In genomic region chr22:26549902-26550497, GRCh38 we compare ENCODE assay signal across 14 cellular contexts. TPM values are rescaled to one million over a fixed set of nuclear protein-coding genes. Genes with fewer than 3 reads are reported as not detected.
DNase-seq lines count a peak whose midpoint lies in the region; ATAC-seq, FAIRE-seq and TF ChIP-seq lines count a peak whose summit lies in the region.
"Had no signal": no experiment of that assay in that cellular context is flagged by ENCODE, and none has a peak within 500 bp of the region (broad histone marks: within the 10 kb centered on the region; RNA-seq: fewer than 3 reads in every experiment).

No MANE protein-coding gene starts in this region.

- peak overlapping the region; percentile 3 for H3K4me3 Mint-ChIP-seq in astrocyte (ENCODE audit: unreplicated experiment)
- H3K4me3 Mint-ChIP-seq: activated CD4-positive, alpha-beta memory T cell treated with anti-CD3 and anti-CD28 coated beads, Interleukin-2, amount 10 ng/mL, durations not matched to agents 7 days and 5 days had no signal

- H3K27ac ChIP-seq in GM23248 (peak overlapping the region; percentile 89), astrocyte (ENCODE audit: low read depth, low read length) (peak overlapping the region; percentile 96), right cardiac atrium (ENCODE audit: low read length) (peak overlapping the region; percentile 69), gastrocnemius medialis (peak overlapping the region; percentile 67 to 86 (median 74))

- no peak overlapping the region for H2AFZ ChIP-seq in GM23248
- no peak overlapping the region for H2AFZ ChIP-seq in astrocyte (ENCODE audit: low read depth, low read length)

- intact Hi-C loops in right cardiac atrium (cut with DNase I): no loop called here
- intact Hi-C loops in gastrocnemius medialis (cut with DNase I; ENCODE audit: low total_unique reads): no loop called here

- H3K4me1 Mint-ChIP-seq in astrocyte (ENCODE audit: low read depth, unreplicated experiment): peaks cover 49% of the 10 kb centered on the region

- H3K9me3 ChIP-seq in GM23248 (ENCODE audit: low read depth) (no peaks in the 10 kb centered on the region), astrocyte (ENCODE audit: insufficient read depth, low read depth, low read length) (no peaks in the 10 kb centered on the region), right cardiac atrium (ENCODE audit: control insufficient read depth, low read length) (no peaks in the 10 kb centered on the region), gastrocnemius medialis (no peaks in the 10 kb centered on the region)
- H3K9me3 ChIP-seq: breast epithelium had no signal

- H3K9ac ChIP-seq in GM23248: peak overlapping the region; percentile 59
- peak overlapping the region; percentile 82 for H3K9ac ChIP-seq in astrocyte (ENCODE audit: low read length)

- peaks cover 48% of the 10 kb centered on the region for H3K79me2 ChIP-seq in GM23248 (ENCODE audit: insufficient read depth)
- H3K79me2 ChIP-seq in astrocyte (ENCODE audit: insufficient read depth, low read length): peaks cover 51% of the 10 kb centered on the region

- no peak for TF ChIP-seq POLR2A in gastrocnemius medialis (IDR thresholded peaks at IDR 0.05)

- H3K36me3 Mint-ChIP-seq in astrocyte (ENCODE audit: low read depth, unreplicated experiment): peaks cover 15% of the 10 kb centered on the region

- H4K20me1 ChIP-seq in GM23248 (ENCODE audit: insufficient read depth) (no peaks in the 10 kb centered on the region), astrocyte (ENCODE audit: insufficient read depth, low read length) (peaks cover 16% of the 10 kb centered on the region)

- H3K27ac Mint-ChIP-seq in astrocyte (ENCODE audit: unreplicated experiment): peak overlapping the region; percentile 98
- H3K27ac Mint-ChIP-seq: activated CD4-positive, alpha-beta memory T cell treated with anti-CD3 and anti-CD28 coated beads, Interleukin-2, amount 10 ng/mL, durations not matched to agents 7 days and 5 days had no signal

- DNase-seq in GM23248: no peak
- DNase-seq in astrocyte (ENCODE audit: low read depth): no peak
- DNase-seq in right cardiac atrium: no peak
- no peak for DNase-seq in gastrocnemius medialis
- no peak for DNase-seq in NCI-H524 (lab: John Stamatoyannopoulos, UW)
- no peak for DNase-seq in NCI-H524 treated with DMSO at 0.1 percent for 48 hours (lab: John Stamatoyannopoulos, UW)
- no peak for DNase-seq in stimulated activated CD4-positive, alpha-beta T cell treated with anti-CD3 and anti-CD28 coated beads, Interleukin-12 subunit alpha, Interleukin-12 subunit beta, amount 100 ng/mL, for 4 hours
- DNase-seq: activated CD4-positive, alpha-beta memory T cell treated with anti-CD3 and anti-CD28 coated beads, Interleukin-2, amount 10 ng/mL, durations not matched to agents 7 days and 5 days; activated gamma-delta T cell; KG1; NCI-H1436 treated with DMSO at 0.1 percent for 48 hours had no signal

- H3K36me3 ChIP-seq in GM23248 (ENCODE audit: low read depth) (no peaks in the 10 kb centered on the region), astrocyte (ENCODE audit: insufficient read depth, low read length) (no peaks in the 10 kb centered on the region), gastrocnemius medialis (no peaks in the 10 kb centered on the region)
- H3K36me3 ChIP-seq: breast epithelium had no signal

- H3K9me3 Mint-ChIP-seq in astrocyte (ENCODE audit: unreplicated experiment): peaks cover 1% of the 10 kb centered on the region

- H3K27me3 Mint-ChIP-seq in astrocyte (ENCODE audit: low read depth, unreplicated experiment): no peaks in the 10 kb centered on the region
- H3K27me3 Mint-ChIP-seq: activated CD4-positive, alpha-beta memory T cell treated with anti-CD3 and anti-CD28 coated beads, Interleukin-2, amount 10 ng/mL, durations not matched to agents 7 days and 5 days had no signal

- peak overlapping the region; percentile 31 for H3K4me2 ChIP-seq in GM23248 (ENCODE audit: unreplicated experiment)
- peak overlapping the region; percentile 68 for H3K4me2 ChIP-seq in astrocyte (ENCODE audit: low read length)

- H3K9me2 ChIP-seq in GM23248 (ENCODE audit: insufficient read depth): no peaks in the 10 kb centered on the region

- no peaks in the 10 kb centered on the region for H3K27me3 ChIP-seq in GM23248 (replicated peaks; ENCODE audit: insufficient read depth)
- no peaks in the 10 kb centered on the region for H3K27me3 ChIP-seq in astrocyte (ENCODE audit: insufficient read depth, low read length)
- H3K27me3 ChIP-seq in right cardiac atrium (ENCODE audit: control insufficient read depth, insufficient read depth): no peaks in the 10 kb centered on the region
- H3K27me3 ChIP-seq in gastrocnemius medialis: no peaks in the 10 kb centered on the region
- H3K27me3 ChIP-seq: breast epithelium had no signal

- H3K4me3 ChIP-seq in GM23248 (no peak overlapping the region), astrocyte (ENCODE audit: insufficient read depth, low read depth, low read length) (no peak overlapping the region), right cardiac atrium (ENCODE audit: low read length) (no peak overlapping the region), gastrocnemius medialis (no peak overlapping the region)
- H3K4me3 ChIP-seq: breast epithelium, GM12878 had no signal

- in situ Hi-C loops in GM23248 (cut with MboI): no loop called here
- in situ Hi-C loops in gastrocnemius medialis (cut with MboI; ENCODE audit: low sequenced_read_pairs in 4 of 4): no loop called here

- WGBS in GM23248 (ENCODE audit: low coverage in 1 of 2, low lambda C conversion rate in 2 of 2, missing lambda C conversion rate in 2 of 2), 2 experiments: 96 to 98% methylated on average over 4 of the region's 4 CpGs
- 84% methylated on average over 4 of the region's 4 CpGs for WGBS in right cardiac atrium

- H3F3A ChIP-seq in GM23248 (ENCODE audit: insufficient read depth): peaks cover 16% of the 10 kb centered on the region

- TF ChIP-seq CTCF in astrocyte (IDR thresholded peaks at IDR 0.05; ENCODE audit: insufficient read depth, low read depth, low read length) (no peak), gastrocnemius medialis (IDR thresholded peaks at IDR 0.05 in 4 of 5, conservative IDR thresholded peaks at IDR 0.05 in 1 of 5) (no peak)

- FAIRE-seq in astrocyte (lab: Jason Lieb, UNC): no peak
- FAIRE-seq: GM12878 had no signal

- H3K4me1 ChIP-seq in GM23248 (ENCODE audit: insufficient read depth) (peaks cover 38% of the 10 kb centered on the region), astrocyte (ENCODE audit: insufficient read depth, low read length) (peaks cover 40% of the 10 kb centered on the region), right cardiac atrium (ENCODE audit: control insufficient read depth, insufficient read depth, low read length) (peaks cover 1% of the 10 kb centered on the region), gastrocnemius medialis (peaks cover 72 to 73% of the 10 kb centered on the region in 2 donors)
- H3K4me1 ChIP-seq: breast epithelium had no signal

- ATAC-seq in right cardiac atrium: peak; percentile 15 to 25
- no peak for ATAC-seq in gastrocnemius medialis
- ATAC-seq in HG03095 (IDR thresholded peaks at IDR 0.05; ENCODE audit: unreplicated experiment): no peak
- ATAC-seq: GM12878 had no signal

RNA-seq across cellular contexts. Expression of gene TFIP11, which starts 37.7 kb away (rescaled TPM):
- 30.1 and 41.9 TPM in 2 replicates for total RNA-seq in GM23248 (2014; rRNA removed; shearing (Covaris generic))
- polyA plus RNA-seq in GM23248 (2016; fragmentation: Nextera tagmentation; extraction: Ambion mirVana) (22.5 and 23.1 TPM in 2 replicates), right cardiac atrium (15.2 TPM)
- total RNA-seq in astrocyte (36.1 and 36.9 TPM in 2 replicates), right cardiac atrium (10 to 100 TPM; 19.8 to 28.7 (median 25.4) TPM), gastrocnemius medialis (10 to 100 TPM; 33.1 to 65.7 (median 49.2) TPM)

RNA-seq across cellular contexts. Expression of gene TPST2, which starts 39.9 kb away (rescaled TPM):
- 38.7 and 58.3 TPM in 2 replicates for total RNA-seq in GM23248 (2014; rRNA removed; shearing (Covaris generic))
- 34.1 and 35.1 TPM in 2 replicates for polyA plus RNA-seq in GM23248 (2016; fragmentation: Nextera tagmentation; extraction: Ambion mirVana)
- 55.7 and 72.5 TPM in 2 replicates for total RNA-seq in astrocyte
- total RNA-seq in right cardiac atrium: 10 to 100 TPM; 30.5 to 55.2 (median 36.9) TPM
- polyA plus RNA-seq in right cardiac atrium: 27.6 TPM
- total RNA-seq in gastrocnemius medialis: 100 to 1,000 TPM in 1 of 4 donors, 10 to 100 TPM in 3; 32.3 to 110 (median 65.4) TPM

Comparison
In these comparisons a context has a peak if more than half of its experiments do, and no peak if none do; other contexts are left out.
1. ATAC-seq: peak in right cardiac atrium (2 of 2); none in gastrocnemius medialis (0 of 2) and HG03095 (single experiment).
2. Peak in every context shown above with its lines, with median percentiles within 50 percentile points of each other: H3K27ac ChIP-seq.